8 cellular contexts compared by ENCODE assay signal in the genomic region with DNA sequence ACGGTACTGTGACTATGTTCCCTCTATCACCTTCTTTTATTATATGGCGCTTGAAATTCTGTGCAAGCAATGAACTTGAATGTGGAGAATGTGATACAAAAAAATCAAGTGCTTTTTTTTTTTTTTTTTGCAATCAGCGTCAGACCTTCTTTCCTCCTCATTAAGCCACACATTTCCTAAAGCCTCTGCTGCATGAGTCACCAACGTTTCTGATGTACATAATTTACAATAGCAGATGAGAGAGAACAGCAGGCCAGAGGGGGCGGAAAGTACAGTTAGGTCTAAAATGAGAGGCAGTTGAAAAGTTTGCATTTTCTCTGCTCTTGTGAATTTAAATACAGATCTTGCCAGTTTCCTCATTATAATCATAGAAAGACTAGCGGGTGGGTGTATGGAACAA.
A peak's percentile ranks its signal among the peaks of the same experiment; 100 is the strongest.
DNase-seq lines count a peak whose midpoint lies in the region; ATAC-seq and TF ChIP-seq lines count a peak whose summit lies in the region.

No MANE protein-coding gene starts in this region.

- H3K4me3 ChIP-seq in fibroblast of villous mesenchyme (ENCODE audit: low read depth, low read length), result no peak overlapping the region

- peak overlapping the region; percentile 71 for H3K4me3 Mint-ChIP-seq in activated CD4-positive, alpha-beta T cell treated with anti-CD3 and anti-CD28 coated beads, Interleukin-2, amount 10 ng/mL, durations not matched to agents 24 days and 14 days

- H3K4me1 Mint-ChIP-seq in activated CD4-positive, alpha-beta T cell treated with anti-CD3 and anti-CD28 coated beads, Interleukin-2, amount 10 ng/mL, durations not matched to agents 24 days and 14 days, result peaks cover 49% of the 10 kb centered on the region

- no peaks in the 10 kb centered on the region for H3K36me3 Mint-ChIP-seq in activated CD4-positive, alpha-beta T cell treated with anti-CD3 and anti-CD28 coated beads, Interleukin-2, amount 10 ng/mL, durations not matched to agents 24 days and 14 days (ENCODE audit: low read depth)

- intact Hi-C loops in activated CD4-positive, alpha-beta T cell treated with anti-CD3 and anti-CD28 coated beads, Interleukin-2, amount 10 ng/mL, durations not matched to agents 24 days and 14 days (cut with micrococcal nuclease), result loop anchor here (1.0 to 2.0 kb wide), 2 partner anchors 9 to 16 kb away; no protein-coding TSS in a partner anchor

- peaks cover 6% of the 10 kb centered on the region for H3K9me3 Mint-ChIP-seq in activated CD4-positive, alpha-beta T cell treated with anti-CD3 and anti-CD28 coated beads, Interleukin-2, amount 10 ng/mL, durations not matched to agents 24 days and 14 days

- H3K27me3 Mint-ChIP-seq in activated CD4-positive, alpha-beta T cell treated with anti-CD3 and anti-CD28 coated beads, Interleukin-2, amount 10 ng/mL, durations not matched to agents 24 days and 14 days, result no peaks in the 10 kb centered on the region

- in situ Hi-C loops in KBM-7 (cut with MboI; ENCODE audit: low pct_unique_long_range_greater_than_20kb, low sequenced_read_pairs), result no loop called here

- peak overlapping the region; percentile 92 for H3K27ac Mint-ChIP-seq in activated CD4-positive, alpha-beta T cell treated with anti-CD3 and anti-CD28 coated beads, Interleukin-2, amount 10 ng/mL, durations not matched to agents 24 days and 14 days

- DNase-seq in AG09319 (ENCODE audit: extremely low read depth, low read depth) (peak; percentile 52), KBM-7 (peak; percentile 94), fibroblast of villous mesenchyme (ENCODE audit: low read depth) (peak; percentile 94), superior temporal gyrus (ENCODE audit: extremely low spot score) (peak; percentile 70), T1000 (lab: John Stamatoyannopoulos, UW) (no peak), SHP77 treated with DMSO at 0.1 percent for 48 hours (lab: John Stamatoyannopoulos, UW) (no peak)
- DNase-seq in activated CD4-positive, alpha-beta T cell treated with anti-CD3 and anti-CD28 coated beads, Interleukin-2, amount 10 ng/mL, durations not matched to agents 24 days and 14 days, result peak; percentile 83

- no peak; the same call in 1 of the 2 replicates for TF ChIP-seq CTCF in AG09319 (IDR thresholded peaks at IDR 0.05; ENCODE audit: low read depth, low read length)
- no peak for TF ChIP-seq CTCF in fibroblast of villous mesenchyme (IDR thresholded peaks at IDR 0.05; ENCODE audit: insufficient read depth, low read depth, low read length)

- no peak for ATAC-seq in GM18870 (IDR thresholded peaks at IDR 0.05; ENCODE audit: unreplicated experiment)

Comparison
In these comparisons a context has a peak if more than half of its experiments do, and no peak if none do; other contexts are left out.
1. DNase-seq: peak in AG09319 (single experiment), KBM-7 (single experiment), activated CD4-positive, alpha-beta T cell treated with anti-CD3 and anti-CD28 coated beads, Interleukin-2, amount 10 ng/mL, durations not matched to agents 24 days and 14 days (single experiment), fibroblast of villous mesenchyme (single experiment) and superior temporal gyrus (single experiment); none in T1000 (single experiment) and SHP77 treated with DMSO at 0.1 percent for 48 hours (single experiment).